ENCODE assay signal across 8 cellular contexts in genomic region chr19:37304190-37304883, GRCh38.
A peak's percentile ranks its signal among the peaks of the same experiment; 100 is the strongest.
DNase-seq lines count a peak whose midpoint lies in the region; ATAC-seq, FAIRE-seq and TF ChIP-seq lines count a peak whose summit lies in the region.

No MANE protein-coding gene starts in this region.

- POLR2A ChIA-PET in activated CD8-positive, alpha-beta T cell treated with anti-CD3 and anti-CD28 coated beads, Interleukin-2, amount 10 ng/mL, durations not matched to agents 7 days and 5 days (lab: Charles Lee): no interaction called here

- 29 to 51% methylated on average over 44 of the region's 44 CpGs for WGBS in heart right ventricle, 2 donors
- WGBS in prostate gland: 56% methylated on average over 44 of the region's 44 CpGs

- H3K9me3 ChIP-seq in heart right ventricle: peaks cover 0 to 38% (median 0%) of the 10 kb centered on the region in 11 donors
- no peaks in the 10 kb centered on the region for H3K9me3 ChIP-seq in prostate gland

- no peak for FAIRE-seq in H54 (lab: Jason Lieb, UNC)

- H3K4me3 ChIP-seq in heart right ventricle (peak overlapping the region; percentile 37 to 65 (median 58)), prostate gland (peak overlapping the region; percentile 12 to 32)

- intact Hi-C loops in heart right ventricle (cut with DNase I) (no loop called here), prostate gland (cut with DNase I) (no loop called here)

- CTCF ChIA-PET in activated CD8-positive, alpha-beta T cell treated with anti-CD3 and anti-CD28 coated beads, Interleukin-2, amount 10 ng/mL, durations not matched to agents 7 days and 5 days (lab: Charles Lee): no interaction called here

- no peak for TF ChIP-seq POLR2A in prostate gland (IDR thresholded peaks at IDR 0.05)
- no peak for TF ChIP-seq POLR2A in H54 (IDR thresholded peaks at IDR 0.05; ENCODE audit: low read depth, low read length)

- peak overlapping the region; percentile 12 for H3K4me3 Mint-ChIP-seq in activated CD8-positive, alpha-beta T cell treated with anti-CD3 and anti-CD28 coated beads, Interleukin-2, amount 10 ng/mL, durations not matched to agents 7 days and 5 days

- H3K27me3 ChIP-seq in heart right ventricle (no peaks in the 10 kb centered on the region), prostate gland (replicated peaks; ENCODE audit: insufficient read depth) (no peaks in the 10 kb centered on the region)

- ATAC-seq in activated CD8-positive, alpha-beta T cell treated with anti-CD3 and anti-CD28 coated beads, Interleukin-2, amount 10 ng/mL, durations not matched to agents 7 days and 5 days: no peak
- ATAC-seq in heart right ventricle: peak; percentile 58 to 96 (median 92)
- no peak for ATAC-seq in HG03196 (IDR thresholded peaks at IDR 0.05; ENCODE audit: unreplicated experiment)

- DNase-seq in DMS53 (lab: John Stamatoyannopoulos, UW): peak; percentile 84
- no peak for DNase-seq in activated CD8-positive, alpha-beta T cell treated with anti-CD3 and anti-CD28 coated beads, Interleukin-2, amount 10 ng/mL, durations not matched to agents 7 days and 5 days
- peak; percentile 56 to 75 for DNase-seq in heart right ventricle
- DNase-seq in prostate gland (ENCODE audit: low spot score): no peak
- no peak for DNase-seq in OCI-M2 (lab: John Stamatoyannopoulos, UW; ENCODE audit: unreplicated experiment)
- DNase-seq in DMS 273 treated with DMSO at 0.1 percent for 48 hours (lab: John Stamatoyannopoulos, UW): no peak
- no peak for DNase-seq in H54 (ENCODE audit: insufficient read length, low spot score)

- H3K27ac ChIP-seq in heart right ventricle: peak overlapping the region in 7 of 10 donors; percentile 4 to 62 (median 41)
- no peak overlapping the region for H3K27ac ChIP-seq in prostate gland

- no peaks in the 10 kb centered on the region for H3K27me3 Mint-ChIP-seq in activated CD8-positive, alpha-beta T cell treated with anti-CD3 and anti-CD28 coated beads, Interleukin-2, amount 10 ng/mL, durations not matched to agents 7 days and 5 days (ENCODE audit: low read depth)

- H3K27ac Mint-ChIP-seq in activated CD8-positive, alpha-beta T cell treated with anti-CD3 and anti-CD28 coated beads, Interleukin-2, amount 10 ng/mL, durations not matched to agents 7 days and 5 days: no peak overlapping the region

- H3K36me3 ChIP-seq in heart right ventricle: no peaks in the 10 kb centered on the region
- no peaks in the 10 kb centered on the region for H3K36me3 ChIP-seq in prostate gland

- TF ChIP-seq CTCF in heart right ventricle (IDR thresholded peaks at IDR 0.05) (no peak), prostate gland (IDR thresholded peaks at IDR 0.05) (no peak)

- H3K4me1 ChIP-seq in heart right ventricle: no peaks in the 10 kb centered on the region
- no peaks in the 10 kb centered on the region for H3K4me1 ChIP-seq in prostate gland (replicated peaks)

- H3K4me1 Mint-ChIP-seq in activated CD8-positive, alpha-beta T cell treated with anti-CD3 and anti-CD28 coated beads, Interleukin-2, amount 10 ng/mL, durations not matched to agents 7 days and 5 days (ENCODE audit: low read depth): no peaks in the 10 kb centered on the region

- H3K36me3 Mint-ChIP-seq in activated CD8-positive, alpha-beta T cell treated with anti-CD3 and anti-CD28 coated beads, Interleukin-2, amount 10 ng/mL, durations not matched to agents 7 days and 5 days (ENCODE audit: low read depth): peaks cover 3% of the 10 kb centered on the region

- H3K9me3 Mint-ChIP-seq in activated CD8-positive, alpha-beta T cell treated with anti-CD3 and anti-CD28 coated beads, Interleukin-2, amount 10 ng/mL, durations not matched to agents 7 days and 5 days (ENCODE audit: insufficient read depth): peaks cover 4% of the 10 kb centered on the region

Comparison
In these comparisons a context has a peak if more than half of its experiments do, and no peak if none do; other contexts are left out.
1. DNase-seq: peak in DMS53 (single experiment) and heart right ventricle (2 of 2); none in activated CD8-positive, alpha-beta T cell treated with anti-CD3 and anti-CD28 coated beads, Interleukin-2, amount 10 ng/mL, durations not matched to agents 7 days and 5 days (single experiment), prostate gland (single experiment), OCI-M2 (single experiment), DMS 273 treated with DMSO at 0.1 percent for 48 hours (single experiment) and H54 (single experiment).
2. ATAC-seq: peak in heart right ventricle (8 of 8); none in activated CD8-positive, alpha-beta T cell treated with anti-CD3 and anti-CD28 coated beads, Interleukin-2, amount 10 ng/mL, durations not matched to agents 7 days and 5 days (single experiment) and HG03196 (single experiment).
3. H3K27ac ChIP-seq: peak in heart right ventricle (7 of 10); none in prostate gland (0 of 2).